ENCODE assay signal across 11 cellular contexts in the genomic region with DNA sequence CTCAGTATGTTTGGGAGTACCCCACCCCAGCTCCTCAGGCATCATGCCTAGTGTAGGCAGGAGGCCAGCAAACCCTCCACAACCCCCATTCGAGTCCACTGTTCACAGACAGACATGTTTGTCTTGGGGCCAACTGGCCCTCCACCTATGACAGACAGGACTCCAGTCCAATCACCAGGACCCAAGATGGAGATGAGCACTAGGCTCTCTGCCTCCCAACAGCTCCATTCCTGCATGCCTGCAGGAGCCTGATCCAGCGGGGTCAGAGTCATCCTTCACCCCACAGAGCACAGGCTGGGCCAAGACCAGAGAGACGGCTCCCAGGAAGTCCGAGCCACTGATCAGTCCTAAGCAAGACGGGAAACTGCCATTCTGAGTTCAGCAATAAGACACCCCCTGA. TPM values are rescaled to one million over a fixed set of nuclear protein-coding genes. Genes with fewer than 3 reads are reported as not detected.
DNase-seq lines count a peak whose midpoint lies in the region; ATAC-seq lines count a peak whose summit lies in the region.
"Had no signal": no experiment of that assay in that cellular context is flagged by ENCODE, and none has a peak within 500 bp of the region (broad histone marks: within the 10 kb centered on the region; RNA-seq: fewer than 3 reads in every experiment).

No MANE protein-coding gene starts in this region.

- H3K4me1 ChIP-seq in skeletal muscle tissue (ENCODE audit: control insufficient read depth in 3 of 3, insufficient read depth in 3 of 3, low read length in 3 of 3), result peaks cover 55 to 70% (median 68%) of the 10 kb centered on the region in 3 donors

- no peak overlapping the region for H3K4me3 ChIP-seq in skeletal muscle tissue (ENCODE audit: low read length in 3 of 3)
- H3K4me3 ChIP-seq: MG63 had no signal

- no peaks in the 10 kb centered on the region for H3K27me3 ChIP-seq in skeletal muscle tissue (ENCODE audit: control insufficient read depth in 3 of 3, insufficient read depth in 3 of 3, low read length in 3 of 3)
- H3K27me3 ChIP-seq: MG63 had no signal

- no peaks in the 10 kb centered on the region for H3K9me3 ChIP-seq in skeletal muscle tissue (ENCODE audit: control insufficient read depth in 3 of 3, low read length in 3 of 3)
- H3K9me3 ChIP-seq: MG63 had no signal

- peak overlapping the region; percentile 82 for H3K27ac ChIP-seq in skeletal muscle tissue (ENCODE audit: low read depth, low read length)

- peaks cover 0 to 16% (median 3%) of the 10 kb centered on the region in 3 donors for H3K36me3 ChIP-seq in skeletal muscle tissue (ENCODE audit: control insufficient read depth in 3 of 3, insufficient read depth in 3 of 3, low read length in 3 of 3)

- peak overlapping the region in 1 of 3 donors; percentile 16 for H3K9ac ChIP-seq in skeletal muscle tissue (ENCODE audit: low read depth in 1 of 3, low read length in 3 of 3)

- ATAC-seq in HG03521 (IDR thresholded peaks at IDR 0.05; ENCODE audit: unreplicated experiment) (no peak), GM18861 (IDR thresholded peaks at IDR 0.05; ENCODE audit: unreplicated experiment) (no peak)
- ATAC-seq: T-helper 17 cell had no signal

- DNase-seq in ELR (ENCODE audit: low read depth) (peak; percentile 32), amniotic epithelial cell (ENCODE audit: low read depth) (peak; percentile 47), iris pigment epithelial cell (ENCODE audit: low read depth) (peak; percentile 72), HuH-7.5 (ENCODE audit: low spot score) (no peak), GM19240 (ENCODE audit: insufficient read length, low spot score) (no peak)
- DNase-seq: anterior cingulate cortex, MG63, T-helper 17 cell had no signal

RNA-seq across cellular contexts. Expression of a gene that starts 39.6 kb away (rescaled TPM):
- 1,860 TPM for total RNA-seq in skeletal muscle tissue

RNA-seq across cellular contexts. Expression of a gene that starts 39.7 kb away (rescaled TPM):
- 1.6 TPM for total RNA-seq in skeletal muscle tissue

Comparison
In these comparisons a context has a peak if more than half of its experiments do, and no peak if none do; other contexts are left out.
1. DNase-seq: peak in ELR (single experiment), amniotic epithelial cell (single experiment) and iris pigment epithelial cell (single experiment); none in HuH-7.5 (single experiment) and GM19240 (single experiment).